ENCODE assay signal across 8 cellular contexts in the genomic region with DNA sequence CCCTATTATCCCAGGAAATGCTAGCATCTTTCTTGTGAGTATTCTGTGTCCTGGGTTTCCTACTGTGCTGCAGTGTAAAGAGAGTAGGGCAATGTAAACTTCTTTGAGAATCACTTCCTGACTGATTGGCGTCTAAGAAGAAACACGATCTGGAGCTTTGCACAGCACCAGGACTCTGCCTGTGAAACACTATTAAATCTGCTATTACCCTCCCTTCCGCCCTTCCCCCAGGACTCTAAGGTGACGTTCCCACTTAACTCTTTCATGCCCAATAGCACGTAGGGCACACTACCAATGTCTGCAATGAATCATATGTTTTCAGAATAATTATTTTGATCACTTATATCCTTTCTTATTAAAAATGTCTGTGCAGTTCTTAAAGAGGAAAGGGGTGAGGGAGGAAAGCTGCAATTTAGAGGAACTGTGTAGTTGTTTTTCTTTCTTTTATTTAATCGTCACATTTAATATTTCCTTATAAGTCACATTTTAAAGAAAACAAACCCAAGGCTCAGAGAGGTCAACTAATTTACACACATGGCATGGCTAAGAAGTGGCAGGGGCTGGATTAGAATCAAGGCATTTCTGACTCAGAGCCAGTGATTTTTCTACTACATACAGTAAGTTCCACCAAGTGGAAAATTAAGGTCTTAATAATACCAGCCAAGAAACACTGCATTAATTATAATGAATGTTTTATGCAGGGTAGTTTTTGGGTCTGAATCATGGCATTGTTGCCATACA.
DNase-seq lines count a peak whose midpoint lies in the region; ATAC-seq and TF ChIP-seq lines count a peak whose summit lies in the region.

No MANE protein-coding gene starts in this region.

- no peaks in the 10 kb centered on the region for H3K27me3 Mint-ChIP-seq in nephron (ENCODE audit: low read depth)

- no peak for TF ChIP-seq CTCF in nephron (IDR thresholded peaks at IDR 0.05; ENCODE audit: unreplicated experiment in 3 of 3)

- peak overlapping the region; percentile 0 to 11 (median 7) for H3K4me3 Mint-ChIP-seq in nephron

- no peaks in the 10 kb centered on the region for H3K36me3 Mint-ChIP-seq in nephron (ENCODE audit: low read depth)

- ATAC-seq in GM18858 (IDR thresholded peaks at IDR 0.05; ENCODE audit: unreplicated experiment) (no peak), HG02642 (IDR thresholded peaks at IDR 0.05; ENCODE audit: poor library complexity, unreplicated experiment) (no peak)

- H3K4me1 Mint-ChIP-seq in nephron = peaks cover 57% of the 10 kb centered on the region

- H3K9me3 Mint-ChIP-seq in nephron = no peaks in the 10 kb centered on the region

- DNase-seq in ELR (ENCODE audit: low read depth) (peak; percentile 74), NCI-H524 (lab: John Stamatoyannopoulos, UW) (peak; percentile 21 to 74), dermis blood vessel endothelial cell (peak; percentile 64)
- DNase-seq in stimulated activated naive CD4-positive, alpha-beta T cell (lab: John Stamatoyannopoulos, UW) = no peak
- DNase-seq in activated effector memory CD4-positive, alpha-beta T cell treated with Interleukin-2 at 50 U/mL for 16 hours = no peak

- peak overlapping the region; percentile 85 to 93 (median 90) for H3K27ac Mint-ChIP-seq in nephron

Comparison
In these comparisons a context has a peak if more than half of its experiments do, and no peak if none do; other contexts are left out.
1. DNase-seq: peak in ELR (single experiment), NCI-H524 (2 of 2) and dermis blood vessel endothelial cell (single experiment); none in stimulated activated naive CD4-positive, alpha-beta T cell (0 of 6) and activated effector memory CD4-positive, alpha-beta T cell treated with Interleukin-2 at 50 U/mL for 16 hours (single experiment).